Comparison of ENCODE assay signal across 21 cellular contexts in genomic region chr16:14458576-14458975, GRCh38.
"Had no signal": no experiment of that assay in that cellular context is flagged by ENCODE, and none has a peak within 500 bp of the region (broad histone marks: within the 10 kb centered on the region; RNA-seq: fewer than 3 reads in every experiment).

No MANE protein-coding gene starts in this region.

- ATAC-seq: activated CD4-positive, CD25-positive, alpha-beta regulatory T cell treated with anti-CD3 and anti-CD28 coated beads, Interleukin-2, amount 50 U/mL, for 24 hours; activated T-cell treated with anti-CD3 and anti-CD28 coated beads, Interleukin-2, amount 50 U/mL, for 72 hours; esophagus mucosa; heart right ventricle; lower lobe of right lung; natural killer cell treated with Interleukin-12 subunit alpha and Interleukin-12 subunit beta and Interleukin-15 and Interleukin-18, amount 100 ng/mL, for 72 hours; right cardiac atrium had no signal

- H3K4me3 Mint-ChIP-seq: activated naive CD4-positive, alpha-beta T cell treated with anti-CD3 and anti-CD28 coated beads, Interleukin-2, amount 50 U/mL, for 24 hours; activated T-cell treated with anti-CD3 and anti-CD28 coated beads, Interleukin-2, amount 50 U/mL, for 72 hours; mesothelial cell of epicardium; natural killer cell treated with Interleukin-12 subunit alpha and Interleukin-12 subunit beta and Interleukin-15 and Interleukin-18, amount 100 ng/mL, for 72 hours; stimulated activated naive CD8-positive, alpha-beta T cell treated with anti-CD3 and anti-CD28 coated beads, Interleukin-15, Interleukin-2, amounts not matched to agents 100 ng/mL and 50 ng/mL, for 24 hours had no signal

- H3K4me1 ChIP-seq: lower lobe of right lung, suprapubic skin, transverse colon had no signal

- H3K9me3 Mint-ChIP-seq: activated naive CD4-positive, alpha-beta T cell treated with anti-CD3 and anti-CD28 coated beads, Interleukin-2, amount 50 U/mL, for 24 hours; natural killer cell treated with Interleukin-12 subunit alpha and Interleukin-12 subunit beta and Interleukin-15 and Interleukin-18, amount 100 ng/mL, for 72 hours; stimulated activated naive CD8-positive, alpha-beta T cell treated with anti-CD3 and anti-CD28 coated beads, Interleukin-15, Interleukin-2, amounts not matched to agents 100 ng/mL and 50 ng/mL, for 24 hours had no signal

- H3K9me3 ChIP-seq: heart right ventricle, lower lobe of right lung, suprapubic skin had no signal

- H3K27me3 ChIP-seq: heart right ventricle, suprapubic skin, transverse colon had no signal

- H3K4me1 Mint-ChIP-seq: mesothelial cell of epicardium had no signal

- H3K4me3 ChIP-seq: heart right ventricle, lower lobe of right lung, suprapubic skin, transverse colon had no signal

- DNase-seq: activated CD4-positive, alpha-beta T cell treated with anti-CD3 and anti-CD28 coated beads, Interleukin-2, amount 50 U/mL, for 4 hours; activated gamma-delta T cell; activated T-cell treated with anti-CD3 and anti-CD28 coated beads, Interleukin-2, amount 50 U/mL, for 72 hours; effector CD4-positive, alpha-beta T cell; heart right ventricle; lower lobe of right lung; occipital lobe; right cardiac atrium; small intestine; stimulated activated CD4-positive, alpha-beta T cell treated with anti-CD3 and anti-CD28 coated beads, Interleukin-15, amount 100 ng/mL, for 24 hours; stimulated activated CD4-positive, alpha-beta T cell treated with anti-CD3 and anti-CD28 coated beads, Interleukin-2, amount 100 ng/mL, for 48 hours; T1000; transverse colon had no signal

- H3K27ac ChIP-seq: heart right ventricle, lower lobe of right lung, suprapubic skin, transverse colon had no signal

- H3K27ac Mint-ChIP-seq: activated naive CD4-positive, alpha-beta T cell treated with anti-CD3 and anti-CD28 coated beads, Interleukin-2, amount 50 U/mL, for 24 hours; activated T-cell treated with anti-CD3 and anti-CD28 coated beads, Interleukin-2, amount 50 U/mL, for 72 hours; mesothelial cell of epicardium; natural killer cell treated with Interleukin-12 subunit alpha and Interleukin-12 subunit beta and Interleukin-15 and Interleukin-18, amount 100 ng/mL, for 72 hours; stimulated activated naive CD8-positive, alpha-beta T cell treated with anti-CD3 and anti-CD28 coated beads, Interleukin-15, Interleukin-2, amounts not matched to agents 100 ng/mL and 50 ng/mL, for 24 hours had no signal

- H3K36me3 ChIP-seq: lower lobe of right lung, transverse colon had no signal

- H3K27me3 Mint-ChIP-seq: activated naive CD4-positive, alpha-beta T cell treated with anti-CD3 and anti-CD28 coated beads, Interleukin-2, amount 50 U/mL, for 24 hours; natural killer cell treated with Interleukin-12 subunit alpha and Interleukin-12 subunit beta and Interleukin-15 and Interleukin-18, amount 100 ng/mL, for 72 hours; progenitor cell of endocrine pancreas; stimulated activated naive CD8-positive, alpha-beta T cell treated with anti-CD3 and anti-CD28 coated beads, Interleukin-15, Interleukin-2, amounts not matched to agents 100 ng/mL and 50 ng/mL, for 24 hours had no signal
